ENCODE assay signal across 9 cellular contexts in the genomic region with DNA sequence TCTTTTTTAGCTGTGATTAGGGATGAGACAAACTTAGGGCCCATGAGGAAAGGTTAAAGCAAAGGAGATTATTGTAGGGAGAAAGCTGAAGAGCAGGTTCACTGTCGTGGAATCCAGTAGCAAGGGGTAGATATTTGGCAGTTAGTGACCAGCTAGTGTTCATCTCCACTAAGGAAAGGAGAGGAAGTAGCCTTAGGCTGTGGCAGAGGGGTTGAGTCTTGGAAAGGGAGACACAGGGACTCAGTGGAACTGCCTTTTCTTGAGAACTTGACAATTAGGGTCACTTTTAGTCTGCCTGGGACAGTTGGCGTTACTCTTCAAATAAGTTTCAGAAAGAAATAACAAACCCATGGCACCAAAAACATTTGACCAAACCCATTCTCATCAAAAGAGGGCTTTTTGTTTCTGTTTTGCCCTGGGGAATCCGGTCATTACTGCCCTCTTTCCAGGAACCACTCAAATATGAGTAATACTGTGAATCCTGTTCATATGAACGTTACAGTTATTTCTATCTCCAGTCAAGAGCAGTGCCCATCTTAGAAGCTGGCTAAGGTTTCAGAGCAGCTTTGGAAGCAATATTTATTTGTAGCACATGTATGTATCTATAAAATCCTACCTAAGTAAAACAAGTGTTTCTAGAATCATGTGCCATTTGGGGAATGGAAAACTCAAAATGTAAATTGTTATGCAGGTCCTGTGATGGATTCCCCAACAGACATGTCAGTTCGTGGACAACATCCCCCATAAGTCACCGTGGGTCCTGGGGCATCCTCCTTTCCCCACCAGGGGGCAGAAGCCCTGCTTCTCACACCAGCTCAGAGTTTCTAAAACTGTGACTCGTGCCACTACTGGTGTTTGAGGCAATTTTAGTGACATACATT.
A peak's percentile ranks its signal among the peaks of the same experiment; 100 is the strongest.
DNase-seq lines count a peak whose midpoint lies in the region; ATAC-seq, FAIRE-seq and TF ChIP-seq lines count a peak whose summit lies in the region.
"Had no signal": no experiment of that assay in that cellular context is flagged by ENCODE, and none has a peak within 500 bp of the region (broad histone marks: within the 10 kb centered on the region; RNA-seq: fewer than 3 reads in every experiment).

No MANE protein-coding gene starts in this region.

- FAIRE-seq in GM12878 (lab: Jason Lieb, UNC): no peak
- FAIRE-seq: islet of Langerhans had no signal

- H3K4me3 ChIP-seq in AG04450 (ENCODE audit: low read depth, low read length): no peak overlapping the region
- H3K4me3 ChIP-seq in GM12878: no peak overlapping the region

- no peak overlapping the region for H3K4me3 Mint-ChIP-seq in naive thymus-derived CD8-positive, alpha-beta T cell

- peaks cover 3% of the 10 kb centered on the region for H3K27me3 ChIP-seq in AG04450 (ENCODE audit: control insufficient read depth, insufficient read depth, low read length)
- H3K27me3 ChIP-seq in GM12878 (replicated peaks in 1 of 2; ENCODE audit: control insufficient read depth in 2 of 2, insufficient read depth in 2 of 2, low read length in 1 of 2): no peaks in the 10 kb centered on the region

- POLR2A ChIA-PET in AG04450 (lab: Yijun Ruan, JAX) (no interaction called here), GM12878 (lab: Charles Lee) (no interaction called here)
- POLR2A ChIA-PET in naive thymus-derived CD8-positive, alpha-beta T cell (lab: Charles Lee): no interaction called here

- no peak for TF ChIP-seq EP300 in GM12878 (IDR thresholded peaks at IDR 0.05; ENCODE audit: borderline replicate concordance in 1 of 2, control insufficient read depth in 1 of 2, low read depth in 2 of 2, low read length in 2 of 2)

- WGBS in GM12878 (ENCODE audit: insufficient coverage, insufficient replicate concordance, low lambda C conversion rate, missing lambda C conversion rate): 7% methylated on average over 7 of the region's 7 CpGs

- no TSS peak for BruUV-seq in GM12878 (replicated peaks; lab: Mats Ljungman, UMichigan)

- H4K20me1 ChIP-seq in GM12878 (ENCODE audit: control insufficient read depth, insufficient read depth): no peaks in the 10 kb centered on the region

- RAD21 ChIA-PET in GM12878 (lab: Charles Lee; ENCODE audit: unreplicated experiment): interaction anchor here (0.7 to 2.9 kb wide), 6 partner anchors 77 to 802 kb away, joined by 3 to 13 read pairs (median 5); a partner anchor contains a TSS

- no peaks in the 10 kb centered on the region for H3K36me3 Mint-ChIP-seq in naive thymus-derived CD8-positive, alpha-beta T cell

- no peaks in the 10 kb centered on the region for H3K36me3 ChIP-seq in GM12878 (ENCODE audit: control insufficient read depth in 2 of 2, insufficient read depth in 2 of 2, low read length in 1 of 2)

- no peaks in the 10 kb centered on the region for H3K9me3 ChIP-seq in AG04450 (ENCODE audit: control insufficient read depth, insufficient read depth, low read length)
- H3K9me3 ChIP-seq in GM12878 (replicated peaks; ENCODE audit: control insufficient read depth, insufficient read depth, low read length): no peaks in the 10 kb centered on the region

- H3K27ac ChIP-seq in AG04450 (ENCODE audit: low read depth, low read length): no peak overlapping the region
- H3K27ac ChIP-seq in GM12878 (ENCODE audit: control insufficient read depth, insufficient read depth): no peak overlapping the region

- TF ChIP-seq RAD21 in GM12878 (IDR thresholded peaks at IDR 0.05; ENCODE audit: insufficient read depth, low read depth, low read length): peak; percentile 65

- no peaks in the 10 kb centered on the region for H3K79me2 ChIP-seq in GM12878 (ENCODE audit: control insufficient read depth, insufficient read depth, low read length)

- CTCF ChIA-PET in AG04450 (lab: Charles Lee) (interaction anchor here (2.2 to 2.9 kb wide), 2 partner anchors 52 to 344 kb away, joined by 6 to 12 read pairs; no protein-coding TSS in a partner anchor), GM12878 (lab: Yijun Ruan, JAX) (interaction anchor here (0.5 to 4.4 kb wide), 24 partner anchors 10 to 801 kb away, joined by 3 to 42 read pairs (median 4); no protein-coding TSS in a partner anchor)

- 0 out of 2 replicates have a peak, but pooled peaks cover 6% of the 10 kb centered on the region for H3K4me1 ChIP-seq in GM12878 (ENCODE audit: control insufficient read depth, insufficient read depth, low read length)

- ATAC-seq in GM18868 (IDR thresholded peaks at IDR 0.05; ENCODE audit: unreplicated experiment) (peak; percentile 83), GM12878 (peak; percentile 98), GM18858 (IDR thresholded peaks at IDR 0.05; ENCODE audit: unreplicated experiment) (no peak)
- ATAC-seq in naive thymus-derived CD8-positive, alpha-beta T cell: peak; percentile 47 to 53

- SMC1A ChIA-PET in GM12878 (lab: Charles Lee; ENCODE audit: uncharacterized antibody, unreplicated experiment): interaction anchor here (0.7 to 2.5 kb wide), 9 partner anchors 13 to 802 kb away, joined by 3 to 11 read pairs (median 6); no protein-coding TSS in a partner anchor

- H3K9me3 Mint-ChIP-seq in naive thymus-derived CD8-positive, alpha-beta T cell: no peaks in the 10 kb centered on the region

- H3K9ac ChIP-seq in GM12878 (ENCODE audit: control insufficient read depth, insufficient read depth, low read length): no peak overlapping the region

- peak overlapping the region; percentile 71 for H2AFZ ChIP-seq in GM12878 (ENCODE audit: control insufficient read depth, low read depth, low read length)

- no peak for DNase-seq in AG04450 (ENCODE audit: low read depth, low spot score)
- DNase-seq in HT1080 (ENCODE audit: low read depth): peak; percentile 24
- peak; percentile 17 for DNase-seq in T-helper 9 cell
- no peak for DNase-seq in GM12878 (ENCODE audit: low read depth, low spot score)
- DNase-seq in naive thymus-derived CD8-positive, alpha-beta T cell: peak; percentile 9 to 68 (median 31)
- no peak for DNase-seq in NCI-H2029 treated with DMSO at 0.1 percent for 48 hours (lab: John Stamatoyannopoulos, UW)

- TF ChIP-seq POLR2A in GM12878 (IDR thresholded peaks at IDR 0.05; ENCODE audit: low read depth, low read length): no peak

- peak; percentile 50 for TF ChIP-seq CTCF in AG04450 (IDR thresholded peaks at IDR 0.05; ENCODE audit: low read depth, low read length)
- TF ChIP-seq CTCF in GM12878 (IDR thresholded peaks at IDR 0.05 in 2 of 3, conservative IDR thresholded peaks at IDR 0.05 in 1 of 3; ENCODE audit: control insufficient read depth in 2 of 3, extremely low read depth in 1 of 3, insufficient read depth in 1 of 3, low read depth in 3 of 3, low read length in 3 of 3): peak; percentile 74 to 84 (median 82)

- intact Hi-C loops in GM12878 (cut with micrococcal nuclease; ENCODE audit: unreplicated experiment): loop anchor here (1.0 to 5.0 kb wide), 3 partner anchors 51 to 344 kb away; no protein-coding TSS in a partner anchor

- peak overlapping the region in 1 of 10 donors; percentile 37 for H3K27ac Mint-ChIP-seq in naive thymus-derived CD8-positive, alpha-beta T cell

- H3K27me3 Mint-ChIP-seq in naive thymus-derived CD8-positive, alpha-beta T cell: peaks cover 16 to 44% (median 23%) of the 10 kb centered on the region in 5 donors

- no peak overlapping the region; the same call in 1 of the 2 replicates for H3K4me2 ChIP-seq in GM12878 (ENCODE audit: control insufficient read depth, insufficient read depth)

- no peaks in the 10 kb centered on the region for H3K4me1 Mint-ChIP-seq in naive thymus-derived CD8-positive, alpha-beta T cell

- in situ Hi-C loops in GM12878 (cut with MboI): no loop called here

TF ChIP-seq in GM12878, 131 proteins besides CTCF, POLR2A, EP300 and RAD21:
- TF ChIP-seq BHLHE40 (IDR thresholded peaks at IDR 0.05; ENCODE audit: borderline replicate concordance in 1 of 2, low read depth in 2 of 2, low read length in 1 of 2): peak; percentile 39 to 44; a peak in 2 of 4 replicates
- TF ChIP-seq WRNIP1 (IDR thresholded peaks at IDR 0.05; ENCODE audit: borderline replicate concordance, low read depth, low read length): no peak
- peak; percentile 83 for TF ChIP-seq SMC3 (IDR thresholded peaks at IDR 0.05; ENCODE audit: borderline replicate concordance, low read length)
- TF ChIP-seq, protein P1, sequence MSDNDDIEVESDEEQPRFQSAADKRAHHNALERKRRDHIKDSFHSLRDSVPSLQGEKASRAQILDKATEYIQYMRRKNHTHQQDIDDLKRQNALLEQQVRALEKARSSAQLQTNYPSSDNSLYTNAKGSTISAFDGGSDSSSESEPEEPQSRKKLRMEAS (IDR thresholded peaks at IDR 0.05; ENCODE audit: low read depth, low read length): no peak
- TF ChIP-seq YY1 (IDR thresholded peaks at IDR 0.05; ENCODE audit: low read depth, low read length): peak; percentile 78
- TF ChIP-seq JUNB (IDR thresholded peaks at IDR 0.05): peak; percentile 24; the same call in 1 of the 2 replicates

Comparison
In these comparisons a context has a peak if more than half of its experiments do, and no peak if none do; other contexts are left out.
1. DNase-seq: peak in HT1080 (single experiment), T-helper 9 cell (single experiment) and naive thymus-derived CD8-positive, alpha-beta T cell (10 of 10); none in AG04450 (single experiment), GM12878 (single experiment) and NCI-H2029 treated with DMSO at 0.1 percent for 48 hours (single experiment).